In the genomic region with DNA sequence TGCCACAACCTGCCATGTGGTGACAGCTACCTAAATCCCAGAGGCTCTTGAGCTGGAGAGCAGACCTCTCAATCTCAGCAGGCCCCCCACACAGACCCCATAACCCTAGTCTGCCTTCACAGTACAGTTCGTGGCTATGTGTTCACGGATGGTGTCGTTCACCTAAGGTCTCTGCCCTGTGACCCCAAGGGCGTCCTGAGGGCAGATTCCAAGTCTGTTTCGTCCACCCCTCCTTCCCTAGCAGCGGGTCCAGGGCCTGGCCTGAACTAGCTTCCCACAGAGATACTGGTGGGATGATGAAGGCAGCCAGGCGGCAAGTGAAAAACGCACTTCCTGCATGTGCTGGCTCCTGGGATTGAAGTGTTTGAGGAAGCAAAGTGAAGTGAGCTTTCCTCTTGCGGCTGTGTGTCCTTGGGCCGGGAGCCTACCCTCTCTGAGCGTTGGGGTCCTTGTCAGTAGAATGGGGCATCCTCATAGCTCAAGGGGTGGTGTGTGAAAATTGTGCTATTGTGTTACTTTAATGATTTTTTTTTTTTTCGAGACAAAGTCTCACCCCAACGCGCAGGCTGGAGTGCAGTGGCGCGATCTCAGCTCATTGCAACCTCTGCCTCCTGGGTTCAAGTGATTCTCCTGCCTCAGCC, we compare ENCODE assay signal across 2 cellular contexts.
A peak's percentile ranks its signal among the peaks of the same experiment; 100 is the strongest.
TF ChIP-seq lines count a peak whose summit lies in the region.

No MANE protein-coding gene starts in this region.

TF ChIP-seq in HEK293, 187 proteins besides CTCF, POLR2A, EP300 and RAD21:
- TF ChIP-seq ZNF768 (tag by site-specific recombination; IDR thresholded peaks at IDR 0.05) (peak; percentile 50; the same call in 1 of the 2 replicates), ZNF133 (tag by site-specific recombination; IDR thresholded peaks at IDR 0.05) (no peak)

TF ChIP-seq in H1, 55 proteins besides CTCF, POLR2A, EP300 and RAD21:
- TF ChIP-seq MAFK (IDR thresholded peaks at IDR 0.05; ENCODE audit: low read depth, low read length), result no peak
- no peak for TF ChIP-seq CBX5 (IDR thresholded peaks at IDR 0.05; ENCODE audit: low read depth, low read length)
